ENCODE assay signal across 22 cellular contexts in genomic region chr3:133479401-133479800, GRCh38.
A peak's percentile ranks its signal among the peaks of the same experiment; 100 is the strongest.
DNase-seq lines count a peak whose midpoint lies in the region; ATAC-seq, FAIRE-seq and TF ChIP-seq lines count a peak whose summit lies in the region.
"Had no signal": no experiment of that assay in that cellular context is flagged by ENCODE, and none has a peak within 500 bp of the region (broad histone marks: within the 10 kb centered on the region; RNA-seq: fewer than 3 reads in every experiment).

No MANE protein-coding gene starts in this region.

- no peaks in the 10 kb centered on the region for H3K9me3 ChIP-seq in CD4-positive, alpha-beta T cell (ENCODE audit: control insufficient read depth, low read length)
- H3K9me3 ChIP-seq in Panc1 (ENCODE audit: control insufficient read depth, insufficient read depth, low read depth, low read length) (no peaks in the 10 kb centered on the region), prostate gland (no peaks in the 10 kb centered on the region)
- H3K9me3 ChIP-seq: Peyer's patch had no signal

- POLR2A ChIA-PET in CD4-positive, alpha-beta T cell (lab: Charles Lee) = interaction anchor here (1.4 kb wide), 1 partner anchor 12 kb away, joined by 8 read pairs; no protein-coding TSS in a partner anchor
- POLR2A ChIA-PET in Panc1 (lab: Charles Lee) = no interaction called here

- no peak for TF ChIP-seq CTCF in CD4-positive, alpha-beta T cell (IDR thresholded peaks at IDR 0.05)
- no peak for TF ChIP-seq CTCF in Panc1 (IDR thresholded peaks at IDR 0.05)
- no peak for TF ChIP-seq CTCF in prostate gland (IDR thresholded peaks at IDR 0.05)

- no peaks in the 10 kb centered on the region for H3K36me3 Mint-ChIP-seq in CD4-positive, alpha-beta T cell (ENCODE audit: low read depth)
- H3K36me3 Mint-ChIP-seq: CD8-positive, alpha-beta memory T cell; IgD-negative memory B cell had no signal

- no peaks in the 10 kb centered on the region for H3K9me3 Mint-ChIP-seq in CD4-positive, alpha-beta T cell
- H3K9me3 Mint-ChIP-seq: IgD-negative memory B cell had no signal

- intact Hi-C loops in CD4-positive, alpha-beta T cell (cut with DNase I, micrococcal nuclease) = no loop called here
- intact Hi-C loops in Panc1 (cut with micrococcal nuclease; ENCODE audit: unreplicated experiment) (no loop called here), prostate gland (cut with DNase I) (loop anchor here (10.0 kb wide), 1 partner anchor 95 kb away; the partner anchor contains the start of gene CDV3)

- no peak overlapping the region for H3K4me3 Mint-ChIP-seq in CD4-positive, alpha-beta T cell

- no TSS peak for BruUV-seq in Panc1 (replicated peaks; lab: Mats Ljungman, UMichigan)

- FAIRE-seq in islet of Langerhans (lab: Jason Lieb, UNC) = peak; percentile 30
- FAIRE-seq: HTR-8/SVneo had no signal

- no peak for DNase-seq in CD4-positive, alpha-beta T cell
- peak; percentile 79 for DNase-seq in Jurkat, Clone E6-1 (ENCODE audit: low read depth, low spot score)
- DNase-seq in Panc1 (ENCODE audit: low read depth, low spot score) = no peak
- no peak for DNase-seq in prostate gland (ENCODE audit: low spot score)
- DNase-seq in cerebellum (ENCODE audit: low spot score) = no peak
- DNase-seq: 8988T, DND-41, GDM1, NCI-H1436, NCI-H2029, NCI-H2171, NCI-H748 treated with DMSO at 0.1 percent for 48 hours, Peyer's patch, SIG-M5 had no signal

- 87% methylated on average over 2 of the region's 2 CpGs for WGBS in prostate gland

- H3K27ac ChIP-seq in CD4-positive, alpha-beta T cell (ENCODE audit: low read depth, low read length) = no peak overlapping the region
- H3K27ac ChIP-seq in Panc1 (ENCODE audit: low read length) (peak overlapping the region; percentile 24; the same call in 1 of the 2 replicates), prostate gland (no peak overlapping the region)
- H3K27ac ChIP-seq: BLaER1, HL-60 had no signal

- peaks cover 14% of the 10 kb centered on the region for H3K4me1 ChIP-seq in Panc1 (ENCODE audit: control insufficient read depth, insufficient read depth, low read length)
- H3K4me1 ChIP-seq in prostate gland (replicated peaks) = no peaks in the 10 kb centered on the region

- no peak overlapping the region for H3K27ac Mint-ChIP-seq in CD4-positive, alpha-beta T cell

- no peaks in the 10 kb centered on the region for H3K27me3 ChIP-seq in CD4-positive, alpha-beta T cell (ENCODE audit: control insufficient read depth, insufficient read depth, low read length)
- no peaks in the 10 kb centered on the region for H3K27me3 ChIP-seq in Panc1 (ENCODE audit: control insufficient read depth, insufficient read depth, low read length)
- no peaks in the 10 kb centered on the region for H3K27me3 ChIP-seq in prostate gland (replicated peaks; ENCODE audit: insufficient read depth)
- H3K27me3 ChIP-seq: BLaER1, Peyer's patch had no signal

- no peak for TF ChIP-seq POLR2A in prostate gland (IDR thresholded peaks at IDR 0.05)

- H3K4me1 Mint-ChIP-seq in CD4-positive, alpha-beta T cell (ENCODE audit: low read depth) = peaks cover 48% of the 10 kb centered on the region

- H3K4me3 ChIP-seq in Jurkat, Clone E6-1 (ENCODE audit: low read length) = no peak overlapping the region
- H3K4me3 ChIP-seq in Panc1 (ENCODE audit: low read depth in 2 of 2, low read length in 2 of 2) = no peak overlapping the region
- H3K4me3 ChIP-seq in prostate gland = no peak overlapping the region
- H3K4me3 ChIP-seq: BLaER1, Peyer's patch had no signal

- ATAC-seq in CD4-positive, alpha-beta T cell (ENCODE audit: poor library complexity) = peak; percentile 43
- ATAC-seq in Panc1 (no peak), HG02970 (IDR thresholded peaks at IDR 0.05; ENCODE audit: low FRiP score, unreplicated experiment) (no peak), HG03439 (IDR thresholded peaks at IDR 0.05; ENCODE audit: unreplicated experiment) (no peak)

- in situ Hi-C loops in Panc1 (cut with HindIII; ENCODE audit: low pct_unique_long_range_greater_than_20kb, low sequenced_read_pairs) = no loop called here

- H3K36me3 ChIP-seq in Panc1 (ENCODE audit: control insufficient read depth, insufficient read depth, low read length) (no peaks in the 10 kb centered on the region), prostate gland (no peaks in the 10 kb centered on the region)
- H3K36me3 ChIP-seq: BLaER1, Peyer's patch had no signal

- CTCF ChIA-PET in CD4-positive, alpha-beta T cell (lab: Charles Lee) = interaction anchor here (0.7 kb wide), 1 partner anchor 9 kb away, joined by 3 read pairs; no protein-coding TSS in a partner anchor
- CTCF ChIA-PET in Panc1 (lab: Charles Lee) = interaction anchor here (1.5 kb wide), 1 partner anchor 11 kb away, joined by 4 read pairs; no protein-coding TSS in a partner anchor

- H3K27me3 Mint-ChIP-seq in CD4-positive, alpha-beta T cell = no peaks in the 10 kb centered on the region
- H3K27me3 Mint-ChIP-seq: CD8-positive, alpha-beta memory T cell; IgD-negative memory B cell had no signal
